1 cellular context compared by ENCODE assay signal in the genomic region with DNA sequence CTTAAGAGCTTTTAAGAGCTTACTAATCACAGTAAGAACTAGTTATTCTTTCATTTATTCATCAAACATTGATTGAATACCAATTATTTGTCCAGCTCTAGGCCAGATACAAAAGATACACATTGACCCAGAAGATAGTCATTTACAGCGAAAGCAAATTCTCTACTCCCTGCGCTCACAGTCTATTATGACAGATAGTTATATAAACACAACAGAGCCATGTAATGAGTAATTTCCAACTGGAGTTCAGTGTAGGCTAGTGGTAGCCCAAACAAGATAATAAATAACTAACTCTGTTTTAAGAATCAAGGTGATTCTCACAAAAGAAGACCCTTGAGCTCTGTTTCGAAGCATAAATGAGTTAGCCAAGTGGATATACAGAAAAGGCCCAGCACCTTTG.
TF ChIP-seq lines count a peak whose summit lies in the region.

No MANE protein-coding gene starts in this region.

TF ChIP-seq in IMR-90, 13 proteins besides CTCF, POLR2A, EP300 and RAD21:
- TF ChIP-seq RFX5 (IDR thresholded peaks at IDR 0.05; ENCODE audit: low read depth, low read length) (no peak), NFE2L2 (IDR thresholded peaks at IDR 0.05; ENCODE audit: low read depth, low read length) (no peak), BHLHE40 (IDR thresholded peaks at IDR 0.05; ENCODE audit: low read depth, low read length) (no peak), CEBPB (IDR thresholded peaks at IDR 0.05; ENCODE audit: low read depth, low read length) (no peak), SMC3 (IDR thresholded peaks at IDR 0.05; ENCODE audit: low read depth, low read length) (no peak), CHD1 (IDR thresholded peaks at IDR 0.05; ENCODE audit: low read depth, low read length) (no peak), MAZ (IDR thresholded peaks at IDR 0.05; ENCODE audit: borderline replicate concordance, low read depth, low read length) (no peak), RCOR1 (IDR thresholded peaks at IDR 0.05; ENCODE audit: insufficient replicate concordance, low read length) (no peak)
- TF ChIP-seq, protein P1, sequence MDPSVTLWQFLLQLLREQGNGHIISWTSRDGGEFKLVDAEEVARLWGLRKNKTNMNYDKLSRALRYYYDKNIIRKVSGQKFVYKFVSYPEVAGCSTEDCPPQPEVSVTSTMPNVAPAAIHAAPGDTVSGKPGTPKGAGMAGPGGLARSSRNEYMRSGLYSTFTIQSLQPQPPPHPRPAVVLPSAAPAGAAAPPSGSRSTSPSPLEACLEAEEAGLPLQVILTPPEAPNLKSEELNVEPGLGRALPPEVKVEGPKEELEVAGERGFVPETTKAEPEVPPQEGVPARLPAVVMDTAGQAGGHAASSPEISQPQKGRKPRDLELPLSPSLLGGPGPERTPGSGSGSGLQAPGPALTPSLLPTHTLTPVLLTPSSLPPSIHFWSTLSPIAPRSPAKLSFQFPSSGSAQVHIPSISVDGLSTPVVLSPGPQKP (IDR thresholded peaks at IDR 0.05; ENCODE audit: borderline replicate concordance, low read depth, low read length), result no peak
- TF ChIP-seq, protein P2, sequence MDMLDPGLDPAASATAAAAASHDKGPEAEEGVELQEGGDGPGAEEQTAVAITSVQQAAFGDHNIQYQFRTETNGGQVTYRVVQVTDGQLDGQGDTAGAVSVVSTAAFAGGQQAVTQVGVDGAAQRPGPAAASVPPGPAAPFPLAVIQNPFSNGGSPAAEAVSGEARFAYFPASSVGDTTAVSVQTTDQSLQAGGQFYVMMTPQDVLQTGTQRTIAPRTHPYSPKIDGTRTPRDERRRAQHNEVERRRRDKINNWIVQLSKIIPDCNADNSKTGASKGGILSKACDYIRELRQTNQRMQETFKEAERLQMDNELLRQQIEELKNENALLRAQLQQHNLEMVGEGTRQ (IDR thresholded peaks at IDR 0.05; ENCODE audit: low read depth, low read length), result no peak
